11 cellular contexts compared by ENCODE assay signal in the genomic region with DNA sequence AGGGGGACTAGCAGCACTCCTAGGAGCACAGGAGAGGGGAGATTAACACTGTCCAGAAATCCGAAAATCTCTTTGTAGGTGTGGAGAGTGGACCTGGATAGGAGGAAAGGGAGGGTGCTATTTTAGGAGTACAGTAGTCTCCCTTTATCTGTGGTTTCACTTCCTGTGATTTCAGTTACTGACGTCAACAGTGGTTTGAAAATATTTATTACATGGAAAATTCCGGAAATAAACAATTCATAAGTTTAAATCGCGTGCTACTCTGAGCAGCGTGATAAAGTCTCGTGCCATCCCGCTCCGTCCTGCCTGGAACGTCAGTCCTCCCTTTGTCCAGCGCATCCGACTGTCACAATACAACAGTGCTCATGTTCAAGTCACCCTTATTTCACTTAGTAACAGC. TPM values are rescaled to one million over a fixed set of nuclear protein-coding genes. Genes with fewer than 3 reads are reported as not detected.
DNase-seq lines count a peak whose midpoint lies in the region; ATAC-seq and TF ChIP-seq lines count a peak whose summit lies in the region.
"Had no signal": no experiment of that assay in that cellular context is flagged by ENCODE, and none has a peak within 500 bp of the region (broad histone marks: within the 10 kb centered on the region; RNA-seq: fewer than 3 reads in every experiment).

No MANE protein-coding gene starts in this region.

- no peaks in the 10 kb centered on the region for H3K9me3 Mint-ChIP-seq in CD4-positive, alpha-beta T cell

- no peak overlapping the region for H3K23ac ChIP-seq in mesendoderm (ENCODE audit: low read length)

- H3K4ac ChIP-seq in mesendoderm (ENCODE audit: low read depth, low read length), result no peak overlapping the region

- no peak overlapping the region for H3K18ac ChIP-seq in mesendoderm (ENCODE audit: low read length)

- intact Hi-C loops in CD4-positive, alpha-beta T cell (cut with DNase I, micrococcal nuclease), result no loop called here

- H3K4me1 ChIP-seq in mesendoderm (ENCODE audit: control insufficient read depth, low read depth, low read length), result peaks cover 11% of the 10 kb centered on the region

- in situ Hi-C loops in astrocyte of the spinal cord (cut with HindIII; ENCODE audit: low sequenced_read_pairs), result no loop called here

- H3K27ac ChIP-seq in CD4-positive, alpha-beta T cell (ENCODE audit: low read depth, low read length), result no peak overlapping the region
- H3K27ac ChIP-seq in mesendoderm (ENCODE audit: low read depth, low read length), result no peak overlapping the region
- H3K27ac ChIP-seq: psoas muscle had no signal

- H3K79me2 ChIP-seq in mesendoderm (ENCODE audit: control insufficient read depth, insufficient read depth, low read length), result no peaks in the 10 kb centered on the region

- H2AK5ac ChIP-seq in mesendoderm (ENCODE audit: low read length), result no peak overlapping the region

- H3K27me3 ChIP-seq in CD4-positive, alpha-beta T cell (ENCODE audit: control insufficient read depth, insufficient read depth, low read length), result no peaks in the 10 kb centered on the region
- H3K27me3 ChIP-seq in mesendoderm (ENCODE audit: insufficient read depth, low read length, poor library complexity), result no peaks in the 10 kb centered on the region

- peak overlapping the region; percentile 26 for H3K4me3 Mint-ChIP-seq in CD4-positive, alpha-beta T cell

- no peak overlapping the region for H4K8ac ChIP-seq in mesendoderm (ENCODE audit: low read depth, low read length)

- TF ChIP-seq CTCF in CD4-positive, alpha-beta T cell (IDR thresholded peaks at IDR 0.05), result no peak
- TF ChIP-seq CTCF in LNCaP clone FGC (IDR thresholded peaks at IDR 0.05; ENCODE audit: control insufficient read depth, extremely low read depth, insufficient read depth), result no peak
- TF ChIP-seq CTCF in astrocyte of the spinal cord (IDR thresholded peaks at IDR 0.05; ENCODE audit: low read depth, low read length), result no peak

- no CpG with 5 or more reads among the region's 12 CpGs for WGBS in mesendoderm (ENCODE audit: extremely low coverage, insufficient coverage, low lambda C conversion rate)

- peak overlapping the region; percentile 22 for H3K27ac Mint-ChIP-seq in CD4-positive, alpha-beta T cell

- H2BK15ac ChIP-seq in mesendoderm (replicated peaks; ENCODE audit: low read depth), result no peak overlapping the region

- H3K27me3 Mint-ChIP-seq in CD4-positive, alpha-beta T cell, result no peaks in the 10 kb centered on the region

- peak; percentile 78 for ATAC-seq in CD4-positive, alpha-beta T cell (ENCODE audit: poor library complexity)
- no peak for ATAC-seq in GM19351 (IDR thresholded peaks at IDR 0.05; ENCODE audit: unreplicated experiment)

- no peak overlapping the region for H3K4me2 ChIP-seq in mesendoderm (ENCODE audit: low read length)

- POLR2A ChIA-PET in CD4-positive, alpha-beta T cell (lab: Charles Lee), result interaction anchor here (1.1 to 1.4 kb wide), 4 partner anchors 10 to 19 kb away, joined by 3 to 14 read pairs (median 3); no protein-coding TSS in a partner anchor

- no peak overlapping the region for H3K9ac ChIP-seq in mesendoderm (ENCODE audit: low read length)

- H2BK5ac ChIP-seq in mesendoderm (ENCODE audit: low read length), result peak overlapping the region; percentile 12

- no peak overlapping the region for H2BK120ac ChIP-seq in mesendoderm (ENCODE audit: low read depth, low read length)

- no peaks in the 10 kb centered on the region for H3K36me3 Mint-ChIP-seq in CD4-positive, alpha-beta T cell (ENCODE audit: low read depth)

- H3K36me3 ChIP-seq in mesendoderm (ENCODE audit: control insufficient read depth, insufficient read depth, low read length), result no peaks in the 10 kb centered on the region

- H3K79me1 ChIP-seq in mesendoderm (ENCODE audit: low read length), result no peaks in the 10 kb centered on the region

- no peak for DNase-seq in CD4-positive, alpha-beta T cell
- DNase-seq in LNCaP clone FGC (ENCODE audit: low read depth) (no peak), astrocyte of the spinal cord (ENCODE audit: low read depth, low spot score) (peak; percentile 35), mesendoderm (no peak), COLO668 (lab: John Stamatoyannopoulos, UW; ENCODE audit: unreplicated experiment) (no peak), HK-2 (ENCODE audit: unreplicated experiment) (no peak)
- DNase-seq in effector CD4-positive, alpha-beta T cell, result no peak
- DNase-seq: Karpas-422, psoas muscle, SHP77 treated with DMSO at 0.1 percent for 48 hours had no signal

- CTCF ChIA-PET in CD4-positive, alpha-beta T cell (lab: Charles Lee), result no interaction called here

- H3K4me3 ChIP-seq in LNCaP clone FGC (ENCODE audit: low read depth, low read length) (peak overlapping the region; percentile 35), astrocyte of the spinal cord (ENCODE audit: low read depth, low read length) (no peak overlapping the region), mesendoderm (ENCODE audit: low read length) (no peak overlapping the region)
- H3K4me3 ChIP-seq: psoas muscle had no signal

- H3K9me3 ChIP-seq in CD4-positive, alpha-beta T cell (ENCODE audit: control insufficient read depth, low read length), result no peaks in the 10 kb centered on the region
- H3K9me3 ChIP-seq: psoas muscle had no signal

- no peak overlapping the region for H3K56ac ChIP-seq in mesendoderm (ENCODE audit: low read length)

- peaks cover 53% of the 10 kb centered on the region for H3K4me1 Mint-ChIP-seq in CD4-positive, alpha-beta T cell (ENCODE audit: low read depth)

- no peak overlapping the region for H4K5ac ChIP-seq in mesendoderm (ENCODE audit: low read length)

RNA-seq across cellular contexts. Expression of gene IL24, which starts 6.6 kb away (rescaled TPM):
- total RNA-seq in CD4-positive, alpha-beta T cell, result not detected
- polyA plus RNA-seq in mesendoderm (2013, experiment 1 of 2), result 0.06 TPM
- polyA plus RNA-seq in mesendoderm (2013, experiment 2 of 2), result 0.07 TPM

RNA-seq across cellular contexts. Expression of gene IL20, which starts 25.3 kb away (rescaled TPM):
- total RNA-seq in CD4-positive, alpha-beta T cell, result not detected
- polyA plus RNA-seq in mesendoderm (2013, experiment 1 of 2), result not detected
- polyA plus RNA-seq in mesendoderm (2013, experiment 2 of 2), result not detected
- polyA plus RNA-seq: psoas muscle had no signal

RNA-seq across cellular contexts. Expression of gene FCMR, which starts 31.1 kb away (rescaled TPM):
- 100 to 1,000 TPM; 171 to 186 TPM for total RNA-seq in CD4-positive, alpha-beta T cell
- polyA plus RNA-seq in mesendoderm (2013, experiment 1 of 2), result 0.42 TPM
- 0.24 TPM for polyA plus RNA-seq in mesendoderm (2013, experiment 2 of 2)

RNA-seq across cellular contexts. Expression of gene PIGR, which starts 55.6 kb away (rescaled TPM):
- total RNA-seq in CD4-positive, alpha-beta T cell, result not detected
- 0.01 TPM for polyA plus RNA-seq in mesendoderm (2013, experiment 1 of 2)
- 0.13 TPM for polyA plus RNA-seq in mesendoderm (2013, experiment 2 of 2)
